ENCODE assay signal across 1 cellular context in genomic region chr22:28931844-28932561, GRCh38.
A peak's percentile ranks its signal among the peaks of the same experiment; 100 is the strongest.
TF ChIP-seq lines count a peak whose summit lies in the region.

No MANE protein-coding gene starts in this region.

TF ChIP-seq in HepG2, 621 proteins besides CTCF, POLR2A, EP300 and RAD21 (continued from another document and continues in another):
- TF ChIP-seq ZBTB40 (IDR thresholded peaks at IDR 0.05) (no peak), ZBTB40 (CRISPR knock-in tag; IDR thresholded peaks at IDR 0.05) (0 out of 2 replicates have a peak, but pooled peaks have one; percentile 27), CBX1 (IDR thresholded peaks at IDR 0.05; ENCODE audit: low read depth) (no peak), E2F2 (CRISPR knock-in tag; IDR thresholded peaks at IDR 0.05; ENCODE audit: borderline replicate concordance) (no peak), ZNF33A (CRISPR knock-in tag; IDR thresholded peaks at IDR 0.05; ENCODE audit: borderline replicate concordance) (no peak), GRHL1 (CRISPR knock-in tag; conservative IDR thresholded peaks at IDR 0.05) (no peak), ZMAT5 (CRISPR knock-in tag; IDR thresholded peaks at IDR 0.05; ENCODE audit: borderline replicate concordance, low read depth) (no peak), PAWR (CRISPR knock-in tag; IDR thresholded peaks at IDR 0.05; ENCODE audit: borderline replicate concordance) (no peak), FOXO1 (CRISPR knock-in tag; IDR thresholded peaks at IDR 0.05) (no peak), KAT2B (IDR thresholded peaks at IDR 0.05; ENCODE audit: borderline replicate concordance, low read depth, low read length) (no peak), ZMYM4 (CRISPR knock-in tag; IDR thresholded peaks at IDR 0.05) (no peak), TP53 (CRISPR knock-in tag; conservative IDR thresholded peaks at IDR 0.05) (no peak), CHD4 (IDR thresholded peaks at IDR 0.05; ENCODE audit: borderline replicate concordance, low read length) (no peak), SMYD3 (CRISPR knock-in tag; IDR thresholded peaks at IDR 0.05) (no peak), ELF3 (CRISPR knock-in tag; IDR thresholded peaks at IDR 0.05) (peak; percentile 55), ZNF234 (CRISPR knock-in tag; conservative IDR thresholded peaks at IDR 0.05) (no peak), HOXA7 (CRISPR knock-in tag; IDR thresholded peaks at IDR 0.05) (no peak), SKIL (CRISPR knock-in tag; IDR thresholded peaks at IDR 0.05; ENCODE audit: borderline replicate concordance) (no peak; the same call in 1 of the 2 replicates), RFXAP (CRISPR knock-in tag; IDR thresholded peaks at IDR 0.05; ENCODE audit: borderline replicate concordance) (no peak), ATM (IDR thresholded peaks at IDR 0.05; ENCODE audit: borderline replicate concordance) (no peak), POLR2AphosphoS5 (IDR thresholded peaks at IDR 0.05; ENCODE audit: low read depth, low read length) (0 out of 2 replicates have a peak, but pooled peaks have one; percentile 28), AKNA (CRISPR knock-in tag; IDR thresholded peaks at IDR 0.05; ENCODE audit: borderline replicate concordance) (no peak), GMEB2 (CRISPR knock-in tag; IDR thresholded peaks at IDR 0.05; ENCODE audit: low read depth) (no peak), ZNF639 (CRISPR knock-in tag; conservative IDR thresholded peaks at IDR 0.05) (no peak), ZNF768 (CRISPR knock-in tag; IDR thresholded peaks at IDR 0.05) (no peak), NFKB2 (CRISPR knock-in tag; IDR thresholded peaks at IDR 0.05; ENCODE audit: borderline replicate concordance) (no peak), ZSCAN31 (CRISPR knock-in tag; IDR thresholded peaks at IDR 0.05; ENCODE audit: low read depth) (no peak), ZNF776 (CRISPR knock-in tag; IDR thresholded peaks at IDR 0.05) (no peak), ZNF326 (CRISPR knock-in tag; IDR thresholded peaks at IDR 0.05; ENCODE audit: borderline replicate concordance) (no peak), GABPB1 (CRISPR knock-in tag; IDR thresholded peaks at IDR 0.05) (no peak), ARNT (IDR thresholded peaks at IDR 0.05) (no peak), GTF2F1 (IDR thresholded peaks at IDR 0.05; ENCODE audit: low read length) (no peak), ZNF724P (CRISPR knock-in tag; IDR thresholded peaks at IDR 0.05; ENCODE audit: borderline replicate concordance) (no peak), HNRNPLL (IDR thresholded peaks at IDR 0.05; ENCODE audit: low read depth, low read length, poor library complexity, severe bottlenecking) (no peak), ZNF230 (CRISPR knock-in tag; IDR thresholded peaks at IDR 0.05) (no peak), ZNF256 (CRISPR knock-in tag; conservative IDR thresholded peaks at IDR 0.05) (no peak), TCF7L2 (IDR thresholded peaks at IDR 0.05; ENCODE audit: low read depth, low read length) (peak; percentile 56; the same call in 1 of the 2 replicates)
